ENCODE assay signal across 15 cellular contexts in the genomic region with DNA sequence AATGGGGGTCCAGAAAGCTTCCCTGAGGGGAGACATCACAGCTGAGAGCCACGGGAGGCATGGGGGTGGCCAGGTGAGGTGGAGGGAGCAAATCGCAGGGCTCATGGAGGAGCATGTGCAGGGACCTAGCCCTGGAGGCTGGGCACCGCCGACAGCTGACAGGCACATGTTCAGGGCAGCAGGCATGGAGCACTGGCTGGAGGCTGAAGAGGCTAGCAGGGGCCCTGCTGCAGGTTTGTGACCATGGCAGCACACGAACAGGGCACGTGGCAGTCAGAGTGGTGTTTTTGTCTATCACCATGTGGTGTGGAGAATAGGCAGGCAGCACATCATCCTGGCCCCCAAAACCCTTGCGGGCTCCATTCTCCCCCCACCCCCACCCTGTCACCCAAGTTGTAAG. TPM values are rescaled to one million over a fixed set of nuclear protein-coding genes. Genes with fewer than 3 reads are reported as not detected.
A peak's percentile ranks its signal among the peaks of the same experiment; 100 is the strongest.
DNase-seq lines count a peak whose midpoint lies in the region; ATAC-seq and TF ChIP-seq lines count a peak whose summit lies in the region.
"Had no signal": no experiment of that assay in that cellular context is flagged by ENCODE, and none has a peak within 500 bp of the region (broad histone marks: within the 10 kb centered on the region; RNA-seq: fewer than 3 reads in every experiment).

No MANE protein-coding gene starts in this region.

- H3K9me3 Mint-ChIP-seq in dendritic cell treated with granulocyte-macrophage colony-stimulating factor and Interleukin-4, amounts not matched to agents 40 ng/mL and 50 ng/mL, for 4 days: no peaks in the 10 kb centered on the region
- no peaks in the 10 kb centered on the region for H3K9me3 Mint-ChIP-seq in nephron
- no peaks in the 10 kb centered on the region for H3K9me3 Mint-ChIP-seq in type B pancreatic cell
- no peaks in the 10 kb centered on the region for H3K9me3 Mint-ChIP-seq in chondrocyte (ENCODE audit: low read depth)

- DNase-seq in left ventricle myocardium inferior (no peak), left cardiac atrium (no peak), type B pancreatic cell (ENCODE audit: extremely low spot score, unreplicated experiment) (no peak), chondrocyte (ENCODE audit: low spot score) (no peak), aorta (no peak)
- DNase-seq: DMS53, KG1, NCI-H1048, NCI-H146, NCI-H2081 treated with DMSO at 0.1 percent for 48 hours, NCI-H524 had no signal

- H3K4me1 Mint-ChIP-seq in dendritic cell treated with granulocyte-macrophage colony-stimulating factor and Interleukin-4, amounts not matched to agents 40 ng/mL and 50 ng/mL, for 4 days (ENCODE audit: low read depth): peaks cover 38% of the 10 kb centered on the region
- H3K4me1 Mint-ChIP-seq in nephron (peaks cover 52% of the 10 kb centered on the region), type B pancreatic cell (ENCODE audit: unreplicated experiment) (peaks cover 29% of the 10 kb centered on the region), chondrocyte (ENCODE audit: low read depth) (peaks cover 46% of the 10 kb centered on the region)

- H3K27me3 ChIP-seq in left ventricle myocardium inferior (ENCODE audit: low read depth) (no peaks in the 10 kb centered on the region), aorta (ENCODE audit: control insufficient read depth in 1 of 2, insufficient read depth in 2 of 2, low read length in 1 of 2) (no peaks in the 10 kb centered on the region)

- H3K9me3 ChIP-seq in left ventricle myocardium inferior (replicated peaks) (no peaks in the 10 kb centered on the region), aorta (ENCODE audit: control insufficient read depth, low read length) (no peaks in the 10 kb centered on the region)

- H3K4me3 Mint-ChIP-seq in dendritic cell treated with granulocyte-macrophage colony-stimulating factor and Interleukin-4, amounts not matched to agents 40 ng/mL and 50 ng/mL, for 4 days: no peak overlapping the region
- H3K4me3 Mint-ChIP-seq in nephron (no peak overlapping the region), type B pancreatic cell (no peak overlapping the region), chondrocyte (ENCODE audit: unreplicated experiment) (no peak overlapping the region)

- TF ChIP-seq CTCF in left ventricle myocardium inferior (IDR thresholded peaks at IDR 0.05; ENCODE audit: borderline replicate concordance) (no peak), nephron (IDR thresholded peaks at IDR 0.05; ENCODE audit: unreplicated experiment in 3 of 3) (no peak), type B pancreatic cell (conservative IDR thresholded peaks at IDR 0.05) (no peak), chondrocyte (IDR thresholded peaks at IDR 0.05) (no peak)

- peaks cover 47% of the 10 kb centered on the region for H3K4me1 ChIP-seq in left ventricle myocardium inferior
- H3K4me1 ChIP-seq in aorta (ENCODE audit: control insufficient read depth in 1 of 2, insufficient read depth in 2 of 2, low read length in 2 of 2): no peaks in the 10 kb centered on the region

- H3K27ac ChIP-seq in left ventricle myocardium inferior (replicated peaks) (peak overlapping the region; percentile 50), aorta (ENCODE audit: low read depth in 1 of 2, low read length in 2 of 2) (no peak overlapping the region)
- H3K27ac ChIP-seq: C4-2B had no signal

- H3K36me3 ChIP-seq in left ventricle myocardium inferior: no peaks in the 10 kb centered on the region
- H3K36me3 ChIP-seq in aorta (ENCODE audit: control insufficient read depth in 1 of 2, insufficient read depth in 2 of 2, low read length in 1 of 2): no peaks in the 10 kb centered on the region

- no peaks in the 10 kb centered on the region for H3K27me3 Mint-ChIP-seq in dendritic cell treated with granulocyte-macrophage colony-stimulating factor and Interleukin-4, amounts not matched to agents 40 ng/mL and 50 ng/mL, for 4 days
- peaks cover 4% of the 10 kb centered on the region for H3K27me3 Mint-ChIP-seq in nephron (ENCODE audit: low read depth)
- no peaks in the 10 kb centered on the region for H3K27me3 Mint-ChIP-seq in type B pancreatic cell
- H3K27me3 Mint-ChIP-seq in chondrocyte (ENCODE audit: low read depth): no peaks in the 10 kb centered on the region

- H3K27ac Mint-ChIP-seq in dendritic cell treated with granulocyte-macrophage colony-stimulating factor and Interleukin-4, amounts not matched to agents 40 ng/mL and 50 ng/mL, for 4 days: peak overlapping the region; percentile 1
- peak overlapping the region; percentile 73 to 92 (median 75) for H3K27ac Mint-ChIP-seq in nephron
- peak overlapping the region; percentile 42 for H3K27ac Mint-ChIP-seq in type B pancreatic cell
- no peak overlapping the region for H3K27ac Mint-ChIP-seq in chondrocyte (ENCODE audit: unreplicated experiment)

- intact Hi-C loops in left ventricle myocardium inferior (cut with micrococcal nuclease) (no loop called here), left cardiac atrium (cut with DNase I) (no loop called here), aorta (cut with DNase I) (no loop called here)
- intact Hi-C loops in dendritic cell treated with granulocyte-macrophage colony-stimulating factor and Interleukin-4, amounts not matched to agents 40 ng/mL and 50 ng/mL, for 4 days (cut with micrococcal nuclease): no loop called here

- H3K4me3 ChIP-seq in left ventricle myocardium inferior: no peak overlapping the region
- H3K4me3 ChIP-seq in aorta (ENCODE audit: low read length in 2 of 2): no peak overlapping the region

- H3K36me3 Mint-ChIP-seq in dendritic cell treated with granulocyte-macrophage colony-stimulating factor and Interleukin-4, amounts not matched to agents 40 ng/mL and 50 ng/mL, for 4 days (ENCODE audit: low read depth): peaks cover 25% of the 10 kb centered on the region
- H3K36me3 Mint-ChIP-seq in nephron (ENCODE audit: low read depth) (peaks cover 8% of the 10 kb centered on the region), type B pancreatic cell (peaks cover 4% of the 10 kb centered on the region), chondrocyte (ENCODE audit: low read depth) (no peaks in the 10 kb centered on the region)

- 96 to 97% methylated on average over 7 of the region's 7 CpGs for WGBS in aorta, 2 donors

- ATAC-seq in left cardiac atrium: no peak
- ATAC-seq in HG03139 (IDR thresholded peaks at IDR 0.05; ENCODE audit: unreplicated experiment): no peak
- ATAC-seq in aorta (ENCODE audit: low FRiP score): no peak

RNA-seq across cellular contexts. Expression of a gene that starts 10.1 kb away (rescaled TPM):
- total RNA-seq in left ventricle myocardium inferior (11.3 TPM), left cardiac atrium (10 to 100 TPM; 21.7 to 28.9 TPM), type B pancreatic cell (ENCODE audit: low replicate concordance) (9.4 and 12.9 TPM in 2 replicates), chondrocyte (7.3 to 12.8 TPM (median 12.6 TPM) in 3 replicates), aorta (10 to 100 TPM; 16.2 to 20.9 TPM)
- 1 to 10 TPM; 2.3 to 3.5 TPM for polyA plus RNA-seq in aorta

RNA-seq across cellular contexts. Expression of a gene that starts 29.0 kb away (rescaled TPM):
- total RNA-seq in left ventricle myocardium inferior: 40.6 TPM
- total RNA-seq in left cardiac atrium: 10 to 100 TPM; 46.7 to 47.7 TPM
- 64.7 and 85.5 TPM in 2 replicates for total RNA-seq in type B pancreatic cell (ENCODE audit: low replicate concordance)
- total RNA-seq in chondrocyte: 49.7 to 52.3 TPM (median 49.9 TPM) in 3 replicates
- total RNA-seq in aorta: 10 to 100 TPM; 51.3 to 59.6 TPM
- 10 to 100 TPM; 16.4 to 41.1 TPM for polyA plus RNA-seq in aorta

RNA-seq across cellular contexts. Expression of a gene that starts 42.9 kb away (rescaled TPM):
- total RNA-seq in left ventricle myocardium inferior: 3.8 TPM
- total RNA-seq in left cardiac atrium: 1 to 10 TPM; 5.3 to 7.3 TPM
- total RNA-seq in type B pancreatic cell (ENCODE audit: low replicate concordance): 18.4 and 32.4 TPM in 2 replicates
- 5.7 to 19.0 TPM (median 6.2 TPM) in 3 replicates for total RNA-seq in chondrocyte
- total RNA-seq in aorta: 1 to 10 TPM; 3.4 to 9.2 TPM
- 1 to 10 TPM; 3.0 to 4.1 TPM for polyA plus RNA-seq in aorta

RNA-seq across cellular contexts. Expression of a gene that starts 49.9 kb away (rescaled TPM):
- total RNA-seq in left ventricle myocardium inferior (0.44 TPM), left cardiac atrium (under 1 TPM in 1 of 2 donors, not detected in 1; 0.12 TPM), type B pancreatic cell (ENCODE audit: low replicate concordance) (1.2 and 1.3 TPM in 2 replicates), chondrocyte (0.10 to 0.18 TPM in 2 of 3 replicates, not detected in the other), aorta (under 1 TPM in 1 of 2 donors, not detected in 1; 0.16 TPM)
- under 1 TPM in 1 of 2 donors, not detected in 1; 0.88 TPM for polyA plus RNA-seq in aorta
